Comparison of ENCODE assay signal across 1 cellular context in the genomic region with DNA sequence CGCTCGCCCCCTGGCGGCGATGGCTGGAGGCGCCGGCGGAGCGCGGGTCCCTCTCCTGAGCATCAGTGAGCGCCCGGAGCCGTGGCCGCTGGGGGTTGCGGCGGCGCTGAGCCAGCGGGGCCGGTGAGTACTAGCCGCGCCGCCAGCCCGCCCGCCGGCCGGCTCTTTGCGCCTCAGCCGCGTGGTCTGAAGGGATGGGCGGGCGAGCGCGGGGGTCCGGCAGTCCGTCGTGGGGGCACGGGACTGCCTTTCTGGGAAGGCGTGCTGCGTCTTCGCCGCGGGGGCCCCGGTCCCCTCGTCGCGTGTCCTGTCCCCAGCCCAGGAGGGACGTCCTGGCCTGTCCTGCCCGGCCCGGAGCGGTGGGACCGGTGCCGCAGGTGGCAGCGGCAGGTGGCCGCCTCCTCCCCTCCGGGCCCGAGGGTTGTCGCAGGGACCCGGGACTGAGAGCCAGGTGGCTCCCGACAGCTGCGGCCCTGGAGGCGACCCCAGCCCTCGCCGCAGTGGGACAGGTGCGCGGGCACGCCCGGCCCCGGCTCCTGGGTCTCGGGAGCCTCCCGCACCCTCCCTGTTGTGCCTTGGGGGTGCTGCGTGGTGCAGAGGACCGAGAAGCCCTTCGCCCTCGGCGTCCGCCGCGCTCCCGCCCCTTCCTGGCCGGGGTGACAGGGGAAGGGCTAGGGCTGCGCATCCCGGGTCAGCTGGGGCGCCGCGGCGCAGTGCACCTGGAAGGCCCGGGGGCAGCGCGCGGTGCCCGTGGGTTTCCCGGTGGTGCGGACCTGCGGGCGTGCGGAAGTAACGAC.
TF ChIP-seq lines count a peak whose summit lies in the region.

A gene with protein sequence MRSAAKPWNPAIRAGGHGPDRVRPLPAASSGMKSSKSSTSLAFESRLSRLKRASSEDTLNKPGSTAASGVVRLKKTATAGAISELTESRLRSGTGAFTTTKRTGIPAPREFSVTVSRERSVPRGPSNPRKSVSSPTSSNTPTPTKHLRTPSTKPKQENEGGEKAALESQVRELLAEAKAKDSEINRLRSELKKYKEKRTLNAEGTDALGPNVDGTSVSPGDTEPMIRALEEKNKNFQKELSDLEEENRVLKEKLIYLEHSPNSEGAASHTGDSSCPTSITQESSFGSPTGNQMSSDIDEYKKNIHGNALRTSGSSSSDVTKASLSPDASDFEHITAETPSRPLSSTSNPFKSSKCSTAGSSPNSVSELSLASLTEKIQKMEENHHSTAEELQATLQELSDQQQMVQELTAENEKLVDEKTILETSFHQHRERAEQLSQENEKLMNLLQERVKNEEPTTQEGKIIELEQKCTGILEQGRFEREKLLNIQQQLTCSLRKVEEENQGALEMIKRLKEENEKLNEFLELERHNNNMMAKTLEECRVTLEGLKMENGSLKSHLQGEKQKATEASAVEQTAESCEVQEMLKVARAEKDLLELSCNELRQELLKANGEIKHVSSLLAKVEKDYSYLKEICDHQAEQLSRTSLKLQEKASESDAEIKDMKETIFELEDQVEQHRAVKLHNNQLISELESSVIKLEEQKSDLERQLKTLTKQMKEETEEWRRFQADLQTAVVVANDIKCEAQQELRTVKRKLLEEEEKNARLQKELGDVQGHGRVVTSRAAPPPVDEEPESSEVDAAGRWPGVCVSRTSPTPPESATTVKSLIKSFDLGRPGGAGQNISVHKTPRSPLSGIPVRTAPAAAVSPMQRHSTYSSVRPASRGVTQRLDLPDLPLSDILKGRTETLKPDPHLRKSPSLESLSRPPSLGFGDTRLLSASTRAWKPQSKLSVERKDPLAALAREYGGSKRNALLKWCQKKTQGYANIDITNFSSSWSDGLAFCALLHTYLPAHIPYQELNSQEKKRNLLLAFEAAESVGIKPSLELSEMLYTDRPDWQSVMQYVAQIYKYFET (plus strand): TSS at position 58 of the 797 bp plus-strand sequence. CDS start 87,293 bp downstream, outside the sequence.

TF ChIP-seq in HCT116, 20 proteins besides CTCF, POLR2A, EP300 and RAD21 (continued from another document):
- TF ChIP-seq ZFX (IDR thresholded peaks at IDR 0.05) (peak; percentile 34; the same call in 1 of the 2 replicates), EGR1 (IDR thresholded peaks at IDR 0.05; ENCODE audit: low read depth) (no peak)
